8 cellular contexts compared by ENCODE assay signal in genomic region chr20:45290677-45291355, GRCh38. TPM values are rescaled to one million over a fixed set of nuclear protein-coding genes. Genes with fewer than 3 reads are reported as not detected.
DNase-seq lines count a peak whose midpoint lies in the region; ATAC-seq and TF ChIP-seq lines count a peak whose summit lies in the region.

No MANE protein-coding gene starts in this region.

- no peak overlapping the region for H3K4me2 ChIP-seq in neuronal stem cell (ENCODE audit: insufficient read depth, low read length, poor library complexity, severe bottlenecking)

- no peak for TF ChIP-seq EP300 in suprapubic skin (IDR thresholded peaks at IDR 0.05)

- no peak overlapping the region for H2BK120ac ChIP-seq in neuronal stem cell (ENCODE audit: low read depth, low read length)

- H3K4me3 ChIP-seq in fibroblast of the aortic adventitia (ENCODE audit: low read depth, low read length) (no peak overlapping the region), neuronal stem cell (ENCODE audit: low read length in 2 of 2) (no peak overlapping the region), suprapubic skin (no peak overlapping the region)

- H3K27ac ChIP-seq in neuronal stem cell (replicated peaks; ENCODE audit: low read length) (no peak overlapping the region), suprapubic skin (no peak overlapping the region)

- WGBS in neuronal stem cell (ENCODE audit: extremely low coverage in 2 of 2, insufficient read length in 2 of 2, insufficient replicate concordance in 1 of 2), 2 donors = no CpG with 5 or more reads among the region's 8 CpGs
- 19% methylated on average over 8 of the region's 8 CpGs for WGBS in suprapubic skin

- no peak overlapping the region for H3K14ac ChIP-seq in neuronal stem cell (ENCODE audit: low read length)

- DNase-seq in DMS153 (lab: John Stamatoyannopoulos, UW) (peak; percentile 52), Kasumi-1 (lab: John Stamatoyannopoulos, UW) (peak; percentile 75 to 85), RKO (ENCODE audit: low spot score) (peak; percentile 83), fibroblast of the aortic adventitia (ENCODE audit: low read depth) (peak; percentile 81), neuronal stem cell (ENCODE audit: low spot score) (peak; percentile 85), suprapubic skin (ENCODE audit: low spot score in 2 of 2) (peak; percentile 87 to 88)
- peak; percentile 55 for DNase-seq in activated T-helper 1 cell treated with anti-CD3 and anti-CD28 coated beads, Interleukin-12 subunit alpha, Interleukin-12 subunit beta, Interleukin-2, Interleukin-4 antibody, amounts not matched to agents 30 ng/mL and 10 ng/mL and 1 ng/mL, durations not matched to agents 14 hours and 24 hours and 36 hours (ENCODE audit: low spot score)

- peaks cover 27% of the 10 kb centered on the region for H3K27me3 Mint-ChIP-seq in activated T-helper 1 cell treated with anti-CD3 and anti-CD28 coated beads, Interleukin-12 subunit alpha, Interleukin-12 subunit beta, Interleukin-2, Interleukin-4 antibody, amounts not matched to agents 30 ng/mL and 10 ng/mL and 1 ng/mL, durations not matched to agents 14 hours and 24 hours and 36 hours (ENCODE audit: insufficient read depth)

- H3K18ac ChIP-seq in neuronal stem cell (ENCODE audit: low read length) = no peak overlapping the region

- no peak overlapping the region for H4K91ac ChIP-seq in neuronal stem cell (ENCODE audit: low read depth, low read length, poor library complexity)

- no peaks in the 10 kb centered on the region for H3K9me3 Mint-ChIP-seq in activated T-helper 1 cell treated with anti-CD3 and anti-CD28 coated beads, Interleukin-12 subunit alpha, Interleukin-12 subunit beta, Interleukin-2, Interleukin-4 antibody, amounts not matched to agents 30 ng/mL and 10 ng/mL and 1 ng/mL, durations not matched to agents 14 hours and 24 hours and 36 hours

- H3K27me3 ChIP-seq in neuronal stem cell (ENCODE audit: control insufficient read depth in 3 of 3, insufficient read depth in 3 of 3, low read depth in 1 of 3, low read length in 3 of 3) (peaks cover 0 to 35% (median 3%) of the 10 kb centered on the region in 3 experiments), suprapubic skin (no peaks in the 10 kb centered on the region)

- TF ChIP-seq CTCF in fibroblast of the aortic adventitia (IDR thresholded peaks at IDR 0.05; ENCODE audit: insufficient read depth, low read length) (peak; percentile 89), suprapubic skin (IDR thresholded peaks at IDR 0.05) (peak; percentile 72 to 80)

- no peak for ATAC-seq in GM21381 (IDR thresholded peaks at IDR 0.05; ENCODE audit: unreplicated experiment)

- H3K36me3 ChIP-seq in neuronal stem cell (replicated peaks in 1 of 2; ENCODE audit: control insufficient read depth in 2 of 2, insufficient read depth in 2 of 2, low read length in 2 of 2) (no peaks in the 10 kb centered on the region), suprapubic skin (no peaks in the 10 kb centered on the region)

- H3K4me3 Mint-ChIP-seq in activated T-helper 1 cell treated with anti-CD3 and anti-CD28 coated beads, Interleukin-12 subunit alpha, Interleukin-12 subunit beta, Interleukin-2, Interleukin-4 antibody, amounts not matched to agents 30 ng/mL and 10 ng/mL and 1 ng/mL, durations not matched to agents 14 hours and 24 hours and 36 hours = no peak overlapping the region

- no peak overlapping the region for H2BK15ac ChIP-seq in neuronal stem cell (ENCODE audit: low read length)

- peaks cover 5% of the 10 kb centered on the region for H3K4me1 Mint-ChIP-seq in activated T-helper 1 cell treated with anti-CD3 and anti-CD28 coated beads, Interleukin-12 subunit alpha, Interleukin-12 subunit beta, Interleukin-2, Interleukin-4 antibody, amounts not matched to agents 30 ng/mL and 10 ng/mL and 1 ng/mL, durations not matched to agents 14 hours and 24 hours and 36 hours (ENCODE audit: low read depth)

- no peak overlapping the region for H3K27ac Mint-ChIP-seq in activated T-helper 1 cell treated with anti-CD3 and anti-CD28 coated beads, Interleukin-12 subunit alpha, Interleukin-12 subunit beta, Interleukin-2, Interleukin-4 antibody, amounts not matched to agents 30 ng/mL and 10 ng/mL and 1 ng/mL, durations not matched to agents 14 hours and 24 hours and 36 hours

- H3K9me3 ChIP-seq in neuronal stem cell (replicated peaks in 1 of 2; ENCODE audit: control insufficient read depth in 2 of 2, insufficient read depth in 1 of 2, low read depth in 1 of 2, low read length in 2 of 2) (peaks cover 4 to 13% of the 10 kb centered on the region in 2 donors), suprapubic skin (no peaks in the 10 kb centered on the region)

- no peak overlapping the region for H3K9ac ChIP-seq in neuronal stem cell (ENCODE audit: low read depth, low read length, poor library complexity)

- no peak overlapping the region for H3K4ac ChIP-seq in neuronal stem cell (ENCODE audit: low read length)

- H2BK5ac ChIP-seq in neuronal stem cell (ENCODE audit: low read length) = no peak overlapping the region

- no peak overlapping the region for H4K8ac ChIP-seq in neuronal stem cell (ENCODE audit: low read depth, low read length)

- intact Hi-C loops in activated T-helper 1 cell treated with anti-CD3 and anti-CD28 coated beads, Interleukin-12 subunit alpha, Interleukin-12 subunit beta, Interleukin-2, Interleukin-4 antibody, amounts not matched to agents 30 ng/mL and 10 ng/mL and 1 ng/mL, durations not matched to agents 14 hours and 24 hours and 36 hours (cut with micrococcal nuclease) = loop anchor here (1.0 to 10.0 kb wide), 5 partner anchors 153 to 606 kb away; no protein-coding TSS in a partner anchor

- H3K23ac ChIP-seq in neuronal stem cell (ENCODE audit: low read depth, low read length, poor library complexity) = no peak overlapping the region

- H3K4me1 ChIP-seq in neuronal stem cell (ENCODE audit: control insufficient read depth in 2 of 2, insufficient read depth in 1 of 2, low read depth in 1 of 2, low read length in 2 of 2) (peaks cover 2% of the 10 kb centered on the region in 2 donors), suprapubic skin (peaks cover 29% of the 10 kb centered on the region)

- no peak for TF ChIP-seq POLR2A in suprapubic skin (IDR thresholded peaks at IDR 0.05)

- no peak overlapping the region for H2BK12ac ChIP-seq in neuronal stem cell (ENCODE audit: low read length)

- H2AK5ac ChIP-seq in neuronal stem cell (ENCODE audit: low read depth, low read length) = no peak overlapping the region

- peaks cover 5% of the 10 kb centered on the region for H3K36me3 Mint-ChIP-seq in activated T-helper 1 cell treated with anti-CD3 and anti-CD28 coated beads, Interleukin-12 subunit alpha, Interleukin-12 subunit beta, Interleukin-2, Interleukin-4 antibody, amounts not matched to agents 30 ng/mL and 10 ng/mL and 1 ng/mL, durations not matched to agents 14 hours and 24 hours and 36 hours (ENCODE audit: low read depth)

- peak overlapping the region; percentile 2 for H2AFZ ChIP-seq in neuronal stem cell (ENCODE audit: low read length)

- H3K79me1 ChIP-seq in neuronal stem cell (ENCODE audit: low read depth, low read length) = no peaks in the 10 kb centered on the region

RNA-seq across cellular contexts. Expression of gene RBPJL, which starts 15.8 kb away (rescaled TPM):
- 0.18 TPM in 1 of 2 replicates, not detected in the other for total RNA-seq in activated T-helper 1 cell treated with anti-CD3 and anti-CD28 coated beads, Interleukin-12 subunit alpha, Interleukin-12 subunit beta, Interleukin-2, Interleukin-4 antibody, amounts not matched to agents 30 ng/mL and 10 ng/mL and 1 ng/mL, durations not matched to agents 14 hours and 24 hours and 36 hours
- total RNA-seq in fibroblast of the aortic adventitia (ENCODE audit: low replicate concordance) = not detected in 2 replicates
- polyA plus RNA-seq in neuronal stem cell (2013, experiment 1 of 2) = not detected
- 0.04 TPM for polyA plus RNA-seq in neuronal stem cell (2013, experiment 2 of 2)
- total RNA-seq in suprapubic skin = not detected

RNA-seq across cellular contexts. Expression of gene MATN4, which starts 17.3 kb away (rescaled TPM):
- total RNA-seq in activated T-helper 1 cell treated with anti-CD3 and anti-CD28 coated beads, Interleukin-12 subunit alpha, Interleukin-12 subunit beta, Interleukin-2, Interleukin-4 antibody, amounts not matched to agents 30 ng/mL and 10 ng/mL and 1 ng/mL, durations not matched to agents 14 hours and 24 hours and 36 hours = 2.0 and 2.1 TPM in 2 replicates
- total RNA-seq in fibroblast of the aortic adventitia (ENCODE audit: low replicate concordance) (not detected in 2 replicates), suprapubic skin (1 to 10 TPM in 1 of 4 donors, under 1 TPM in 2, not detected in 1; 0.25 to 1.5 (median 0.94) TPM)
- polyA plus RNA-seq in neuronal stem cell (2013, experiment 1 of 2) = 0.11 TPM
- polyA plus RNA-seq in neuronal stem cell (2013, experiment 2 of 2) = 0.18 TPM

RNA-seq across cellular contexts. Expression of gene SLPI, which starts 36.5 kb away (rescaled TPM):
- not detected in 2 replicates for total RNA-seq in activated T-helper 1 cell treated with anti-CD3 and anti-CD28 coated beads, Interleukin-12 subunit alpha, Interleukin-12 subunit beta, Interleukin-2, Interleukin-4 antibody, amounts not matched to agents 30 ng/mL and 10 ng/mL and 1 ng/mL, durations not matched to agents 14 hours and 24 hours and 36 hours
- total RNA-seq in fibroblast of the aortic adventitia (ENCODE audit: low replicate concordance) = 0.63 and 12.9 TPM in 2 replicates
- polyA plus RNA-seq in neuronal stem cell (2013, experiment 1 of 2) = not detected
- not detected for polyA plus RNA-seq in neuronal stem cell (2013, experiment 2 of 2)
- total RNA-seq in suprapubic skin = 100 to 1,000 TPM in 3 of 4 donors, 10 to 100 TPM in 1; 97.4 to 632 (median 292) TPM

RNA-seq across cellular contexts. Expression of gene SDC4, which starts 57.4 kb away (rescaled TPM):
- 220 and 222 TPM in 2 replicates for total RNA-seq in activated T-helper 1 cell treated with anti-CD3 and anti-CD28 coated beads, Interleukin-12 subunit alpha, Interleukin-12 subunit beta, Interleukin-2, Interleukin-4 antibody, amounts not matched to agents 30 ng/mL and 10 ng/mL and 1 ng/mL, durations not matched to agents 14 hours and 24 hours and 36 hours
- total RNA-seq in fibroblast of the aortic adventitia (ENCODE audit: low replicate concordance) = 91.1 and 150 TPM in 2 replicates
- polyA plus RNA-seq in neuronal stem cell (2013, experiment 1 of 2) = 13.8 TPM
- 15.1 TPM for polyA plus RNA-seq in neuronal stem cell (2013, experiment 2 of 2)
- total RNA-seq in suprapubic skin = 100 to 1,000 TPM; 156 to 255 (median 216) TPM
